ENCODE assay signal across 1 cellular context in the genomic region with DNA sequence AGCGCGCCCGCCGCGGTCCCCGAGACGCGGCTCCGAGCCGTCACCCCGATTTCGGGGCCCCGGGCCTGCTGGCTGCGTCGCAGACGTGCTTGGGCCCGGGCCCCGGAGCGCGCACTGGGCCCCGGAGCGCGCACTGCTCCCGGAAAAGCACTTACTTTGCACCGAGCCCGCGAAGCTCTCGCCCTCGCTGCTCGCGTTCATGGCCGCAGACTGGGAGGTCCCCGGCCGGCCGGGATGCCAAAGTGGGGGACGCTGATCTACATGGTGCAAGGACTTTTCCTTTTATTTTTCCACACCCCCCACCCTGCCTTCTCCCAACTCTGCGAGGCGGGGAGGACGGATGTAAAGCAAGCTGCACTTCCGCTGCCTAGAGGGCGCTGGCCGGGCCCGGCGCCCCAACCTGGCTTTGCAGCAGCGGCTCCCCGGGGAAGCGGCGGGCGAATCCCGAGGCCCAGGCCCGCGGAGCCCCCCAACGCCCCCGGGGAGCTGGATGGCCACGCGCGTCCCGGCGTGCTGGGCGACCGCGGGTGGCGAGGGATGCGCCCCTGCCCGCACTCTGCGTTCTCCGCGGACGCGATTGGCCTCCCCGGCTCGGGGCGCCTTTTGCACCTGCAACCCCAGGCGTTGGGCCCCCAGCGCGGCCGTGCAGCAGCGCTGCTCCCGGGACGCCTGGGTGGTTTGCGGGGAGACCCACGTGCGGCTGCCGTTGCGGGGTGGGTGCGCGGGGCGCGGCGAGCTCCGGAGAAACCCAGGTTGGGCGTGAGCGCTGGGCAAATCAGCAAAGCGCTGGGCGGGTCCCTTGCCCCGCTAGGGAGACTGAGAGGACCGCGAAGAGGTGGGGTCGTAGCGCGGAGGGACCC.
TF ChIP-seq lines count a peak whose summit lies in the region.

TSS of gene ZFP64 (minus strand) at position 344 of the 860 bp plus-strand sequence. CDS start at position 201, 143 bp downstream.

TF ChIP-seq in HEK293, 187 proteins besides CTCF, POLR2A, EP300 and RAD21 (continued from another document and continues in another):
- TF ChIP-seq ZNF561 (tag by site-specific recombination; IDR thresholded peaks at IDR 0.05; ENCODE audit: borderline replicate concordance) (peak; percentile 94), ZNF473 (tag by site-specific recombination; IDR thresholded peaks at IDR 0.05) (no peak), SP3 (tag by site-specific recombination; IDR thresholded peaks at IDR 0.05) (0 out of 2 replicates have a peak, but pooled peaks have one; percentile 3), ZNF639 (tag by site-specific recombination; IDR thresholded peaks at IDR 0.05) (no peak), ZBTB10 (tag by site-specific recombination; IDR thresholded peaks at IDR 0.05) (peak; percentile 80), KLF10 (tag by site-specific recombination; IDR thresholded peaks at IDR 0.05) (peak; percentile 49; the same call in 1 of the 2 replicates), ZNF324 (tag by site-specific recombination; IDR thresholded peaks at IDR 0.05) (0 out of 2 replicates have a peak, but pooled peaks have one; percentile 47), ZNF350 (tag by site-specific recombination; IDR thresholded peaks at IDR 0.05) (no peak), ZSCAN23 (tag by site-specific recombination; IDR thresholded peaks at IDR 0.05) (0 out of 2 replicates have a peak, but pooled peaks have one; percentile 19), ZEB2 (tag by site-specific recombination; IDR thresholded peaks at IDR 0.05) (peak; percentile 42), ZBTB8A (tag by site-specific recombination; IDR thresholded peaks at IDR 0.05) (peak; percentile 78), ZNF394 (tag by site-specific recombination; IDR thresholded peaks at IDR 0.05; ENCODE audit: borderline replicate concordance) (no peak), ZNF140 (tag by site-specific recombination; IDR thresholded peaks at IDR 0.05) (no peak), ZFHX2 (tag by site-specific recombination; conservative IDR thresholded peaks at IDR 0.05) (0 out of 2 replicates have a peak, but pooled peaks have one; percentile 16), PATZ1 (tag by site-specific recombination; IDR thresholded peaks at IDR 0.05) (peak; percentile 93), ZNF433 (tag by site-specific recombination; IDR thresholded peaks at IDR 0.05; ENCODE audit: low read depth) (no peak), ZBTB20 (tag by site-specific recombination; IDR thresholded peaks at IDR 0.05) (peak; percentile 100), ZNF24 (tag by site-specific recombination; IDR thresholded peaks at IDR 0.05) (0 out of 2 replicates have a peak, but pooled peaks have one; percentile 37), ZNF341 (tag by site-specific recombination; IDR thresholded peaks at IDR 0.05; ENCODE audit: low read depth) (0 out of 2 replicates have a peak, but pooled peaks have one; percentile 42), ZSCAN30 (tag by site-specific recombination; IDR thresholded peaks at IDR 0.05) (peak; percentile 52; the same call in 1 of the 2 replicates), ZNF747 (tag by site-specific recombination; IDR thresholded peaks at IDR 0.05) (no peak), ZNF112 (tag by site-specific recombination; IDR thresholded peaks at IDR 0.05) (no peak), ZBTB48 (tag by site-specific recombination; IDR thresholded peaks at IDR 0.05) (peak; percentile 73), ZNF174 (tag by site-specific recombination; IDR thresholded peaks at IDR 0.05) (no peak), IKZF3 (tag by site-specific recombination; IDR thresholded peaks at IDR 0.05) (peak; percentile 88), ZNF600 (tag by site-specific recombination; IDR thresholded peaks at IDR 0.05) (0 out of 2 replicates have a peak, but pooled peaks have one; percentile 17), ZBTB11 (tag by site-specific recombination; conservative IDR thresholded peaks at IDR 0.05; ENCODE audit: low read depth) (peak; percentile 90)
- TF ChIP-seq, protein P1, sequence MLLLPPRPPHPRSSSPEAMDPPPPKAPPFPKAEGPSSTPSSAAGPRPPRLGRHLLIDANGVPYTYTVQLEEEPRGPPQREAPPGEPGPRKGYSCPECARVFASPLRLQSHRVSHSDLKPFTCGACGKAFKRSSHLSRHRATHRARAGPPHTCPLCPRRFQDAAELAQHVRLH (tag by site-specific recombination; IDR thresholded peaks at IDR 0.05), result no peak
- TF ChIP-seq, protein P2, sequence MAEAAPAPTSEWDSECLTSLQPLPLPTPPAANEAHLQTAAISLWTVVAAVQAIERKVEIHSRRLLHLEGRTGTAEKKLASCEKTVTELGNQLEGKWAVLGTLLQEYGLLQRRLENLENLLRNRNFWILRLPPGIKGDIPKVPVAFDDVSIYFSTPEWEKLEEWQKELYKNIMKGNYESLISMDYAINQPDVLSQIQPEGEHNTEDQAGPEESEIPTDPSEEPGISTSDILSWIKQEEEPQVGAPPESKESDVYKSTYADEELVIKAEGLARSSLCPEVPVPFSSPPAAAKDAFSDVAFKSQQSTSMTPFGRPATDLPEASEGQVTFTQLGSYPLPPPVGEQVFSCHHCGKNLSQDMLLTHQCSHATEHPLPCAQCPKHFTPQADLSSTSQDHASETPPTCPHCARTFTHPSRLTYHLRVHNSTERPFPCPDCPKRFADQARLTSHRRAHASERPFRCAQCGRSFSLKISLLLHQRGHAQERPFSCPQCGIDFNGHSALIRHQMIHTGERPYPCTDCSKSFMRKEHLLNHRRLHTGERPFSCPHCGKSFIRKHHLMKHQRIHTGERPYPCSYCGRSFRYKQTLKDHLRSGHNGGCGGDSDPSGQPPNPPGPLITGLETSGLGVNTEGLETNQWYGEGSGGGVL (tag by site-specific recombination; IDR thresholded peaks at IDR 0.05), result peak; percentile 63
- TF ChIP-seq, protein P3, sequence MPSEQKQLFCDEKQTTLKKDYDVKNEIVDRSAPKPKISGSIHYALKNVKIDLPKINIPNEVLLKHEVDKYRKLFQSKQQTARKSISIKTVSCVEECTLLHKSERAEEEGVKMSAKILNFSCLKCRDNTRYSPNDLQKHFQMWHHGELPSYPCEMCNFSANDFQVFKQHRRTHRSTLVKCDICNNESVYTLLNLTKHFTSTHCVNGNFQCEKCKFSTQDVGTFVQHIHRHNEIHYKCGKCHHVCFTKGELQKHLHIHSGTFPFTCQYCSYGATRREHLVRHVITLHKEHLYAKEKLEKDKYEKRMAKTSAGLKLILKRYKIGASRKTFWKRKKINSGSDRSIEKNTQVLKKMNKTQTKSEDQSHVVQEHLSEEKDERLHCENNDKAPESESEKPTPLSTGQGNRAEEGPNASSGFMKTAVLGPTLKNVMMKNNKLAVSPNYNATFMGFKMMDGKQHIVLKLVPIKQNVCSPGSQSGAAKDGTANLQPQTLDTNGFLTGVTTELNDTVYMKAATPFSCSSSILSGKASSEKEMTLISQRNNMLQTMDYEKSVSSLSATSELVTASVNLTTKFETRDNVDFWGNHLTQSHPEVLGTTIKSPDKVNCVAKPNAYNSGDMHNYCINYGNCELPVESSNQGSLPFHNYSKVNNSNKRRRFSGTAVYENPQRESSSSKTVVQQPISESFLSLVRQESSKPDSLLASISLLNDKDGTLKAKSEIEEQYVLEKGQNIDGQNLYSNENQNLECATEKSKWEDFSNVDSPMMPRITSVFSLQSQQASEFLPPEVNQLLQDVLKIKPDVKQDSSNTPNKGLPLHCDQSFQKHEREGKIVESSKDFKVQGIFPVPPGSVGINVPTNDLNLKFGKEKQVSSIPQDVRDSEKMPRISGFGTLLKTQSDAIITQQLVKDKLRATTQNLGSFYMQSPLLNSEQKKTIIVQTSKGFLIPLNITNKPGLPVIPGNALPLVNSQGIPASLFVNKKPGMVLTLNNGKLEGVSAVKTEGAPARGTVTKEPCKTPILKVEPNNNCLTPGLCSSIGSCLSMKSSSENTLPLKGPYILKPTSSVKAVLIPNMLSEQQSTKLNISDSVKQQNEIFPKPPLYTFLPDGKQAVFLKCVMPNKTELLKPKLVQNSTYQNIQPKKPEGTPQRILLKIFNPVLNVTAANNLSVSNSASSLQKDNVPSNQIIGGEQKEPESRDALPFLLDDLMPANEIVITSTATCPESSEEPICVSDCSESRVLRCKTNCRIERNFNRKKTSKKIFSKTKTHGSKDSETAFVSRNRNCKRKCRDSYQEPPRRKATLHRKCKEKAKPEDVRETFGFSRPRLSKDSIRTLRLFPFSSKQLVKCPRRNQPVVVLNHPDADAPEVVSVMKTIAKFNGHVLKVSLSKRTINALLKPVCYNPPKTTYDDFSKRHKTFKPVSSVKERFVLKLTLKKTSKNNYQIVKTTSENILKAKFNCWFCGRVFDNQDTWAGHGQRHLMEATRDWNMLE (tag by site-specific recombination; conservative IDR thresholded peaks at IDR 0.05; ENCODE audit: low read depth), result 0 out of 2 replicates have a peak, but pooled peaks have one; percentile 23
- TF ChIP-seq, protein P4, sequence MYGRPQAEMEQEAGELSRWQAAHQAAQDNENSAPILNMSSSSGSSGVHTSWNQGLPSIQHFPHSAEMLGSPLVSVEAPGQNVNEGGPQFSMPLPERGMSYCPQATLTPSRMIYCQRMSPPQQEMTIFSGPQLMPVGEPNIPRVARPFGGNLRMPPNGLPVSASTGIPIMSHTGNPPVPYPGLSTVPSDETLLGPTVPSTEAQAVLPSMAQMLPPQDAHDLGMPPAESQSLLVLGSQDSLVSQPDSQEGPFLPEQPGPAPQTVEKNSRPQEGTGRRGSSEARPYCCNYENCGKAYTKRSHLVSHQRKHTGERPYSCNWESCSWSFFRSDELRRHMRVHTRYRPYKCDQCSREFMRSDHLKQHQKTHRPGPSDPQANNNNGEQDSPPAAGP (tag by site-specific recombination; IDR thresholded peaks at IDR 0.05), result no peak
- TF ChIP-seq, protein P5, sequence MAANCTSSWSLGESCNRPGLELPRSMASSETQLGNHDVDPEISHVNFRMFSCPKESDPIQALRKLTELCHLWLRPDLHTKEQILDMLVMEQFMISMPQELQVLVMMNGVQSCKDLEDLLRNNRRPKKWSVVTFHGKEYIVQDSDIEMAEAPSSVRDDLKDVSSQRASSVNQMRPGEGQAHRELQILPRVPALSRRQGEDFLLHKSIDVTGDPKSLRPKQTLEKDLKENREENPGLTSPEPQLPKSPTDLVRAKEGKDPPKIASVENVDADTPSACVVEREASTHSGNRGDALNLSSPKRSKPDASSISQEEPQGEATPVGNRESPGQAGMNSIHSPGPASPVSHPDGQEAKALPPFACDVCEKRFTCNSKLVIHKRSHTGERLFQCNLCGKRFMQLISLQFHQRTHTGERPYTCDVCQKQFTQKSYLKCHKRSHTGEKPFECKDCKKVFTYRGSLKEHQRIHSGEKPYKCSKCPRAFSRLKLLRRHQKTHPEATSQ (tag by site-specific recombination; IDR thresholded peaks at IDR 0.05), result 0 out of 2 replicates have a peak, but pooled peaks have one; percentile 16
